In genomic region chr20:33038243-33038642, GRCh38 we compare ENCODE assay signal across 2 cellular contexts.
TF ChIP-seq lines count a peak whose summit lies in the region.

No MANE protein-coding gene starts in this region.

TF ChIP-seq in HEK293, 187 proteins besides CTCF, POLR2A, EP300 and RAD21:
- TF ChIP-seq SP3 (tag by site-specific recombination; IDR thresholded peaks at IDR 0.05) (no peak), ZNF175 (tag by site-specific recombination; IDR thresholded peaks at IDR 0.05) (no peak), HOXD13 (CRISPR knock-in tag; IDR thresholded peaks at IDR 0.05; ENCODE audit: borderline replicate concordance) (no peak), ZIC2 (tag by site-specific recombination; IDR thresholded peaks at IDR 0.05) (no peak), WT1 (tag by site-specific recombination; IDR thresholded peaks at IDR 0.05) (no peak), EGR2 (tag by site-specific recombination; IDR thresholded peaks at IDR 0.05; ENCODE audit: low read depth) (peak; percentile 85), ZFHX2 (tag by site-specific recombination; conservative IDR thresholded peaks at IDR 0.05) (peak; percentile 47), ZNF311 (tag by site-specific recombination; IDR thresholded peaks at IDR 0.05; ENCODE audit: borderline replicate concordance) (peak; percentile 9; the same call in 1 of the 2 replicates), ZBTB17 (tag by site-specific recombination; IDR thresholded peaks at IDR 0.05) (peak; percentile 66; the same call in 1 of the 2 replicates), ZNF366 (tag by site-specific recombination; conservative IDR thresholded peaks at IDR 0.05) (peak; percentile 71)

TF ChIP-seq in H1, 55 proteins besides CTCF, POLR2A, EP300 and RAD21:
- TF ChIP-seq SUZ12 (IDR thresholded peaks at IDR 0.05; ENCODE audit: low read length): no peak
- TF ChIP-seq ASH2L (IDR thresholded peaks at IDR 0.05; ENCODE audit: low read length): no peak
- TF ChIP-seq EGR1 (IDR thresholded peaks at IDR 0.05; ENCODE audit: borderline replicate concordance, low read depth, low read length): no peak
- TF ChIP-seq ZNF274 (IDR thresholded peaks at IDR 0.05; ENCODE audit: borderline replicate concordance, extremely low read depth, low read length): no peak
- TF ChIP-seq RBBP5 (IDR thresholded peaks at IDR 0.05; ENCODE audit: borderline replicate concordance, low read depth, low read length): no peak
- TF ChIP-seq RNF2 (IDR thresholded peaks at IDR 0.05; ENCODE audit: borderline replicate concordance, low read depth, low read length, missing control alignments, poor library complexity, severe bottlenecking): no peak
- TF ChIP-seq BACH1 (IDR thresholded peaks at IDR 0.05; ENCODE audit: low read length): no peak
- no peak for TF ChIP-seq CBX8 (IDR thresholded peaks at IDR 0.05; ENCODE audit: borderline replicate concordance, low read depth, low read length)
